8 cellular contexts compared by ENCODE assay signal in the genomic region with DNA sequence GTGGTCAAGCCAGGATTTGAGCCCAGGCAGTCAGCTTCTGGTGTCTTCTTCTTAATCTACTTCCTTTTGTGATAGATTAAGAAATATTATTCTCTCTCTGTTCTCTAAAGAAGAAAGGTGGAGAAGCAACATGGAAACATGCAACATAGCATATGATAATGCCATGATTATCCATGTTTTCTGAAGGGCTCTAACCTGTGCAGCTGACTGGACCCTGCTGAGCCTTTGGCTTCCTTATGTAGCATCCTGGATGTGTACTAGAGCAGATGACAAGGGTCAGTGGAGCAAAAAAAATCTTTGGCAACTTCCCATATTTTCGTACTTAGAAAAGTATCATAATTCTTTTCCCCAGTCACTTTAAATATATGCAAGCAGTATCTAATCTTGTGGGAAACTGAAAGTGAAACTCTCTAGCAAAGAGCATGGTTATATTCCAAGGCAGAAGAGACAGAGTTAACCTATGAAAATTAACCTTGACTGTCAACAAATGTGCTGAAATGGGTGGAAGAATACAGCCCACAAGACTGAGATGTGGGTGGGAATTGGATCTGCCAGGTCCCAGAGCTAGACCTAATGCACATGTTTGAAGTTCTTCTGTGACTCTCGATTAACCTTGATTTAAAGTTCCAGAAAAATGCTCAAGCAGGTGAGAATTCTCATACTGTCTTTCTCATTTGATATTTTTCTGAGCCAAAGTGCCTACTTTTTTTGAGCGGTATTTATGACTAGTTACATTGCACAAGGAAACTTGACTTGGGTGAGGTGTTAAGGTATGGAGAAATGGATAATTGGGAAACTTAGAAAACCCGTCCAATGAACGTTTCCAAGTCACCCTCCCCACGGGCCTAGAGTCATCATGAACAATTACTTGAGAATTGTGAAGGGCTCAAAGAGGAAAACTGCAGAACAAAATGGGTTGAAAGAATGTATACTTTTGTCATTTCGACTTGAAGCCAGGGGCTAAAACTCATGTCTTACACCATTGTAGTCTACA.
DNase-seq lines count a peak whose midpoint lies in the region; ATAC-seq, FAIRE-seq and TF ChIP-seq lines count a peak whose summit lies in the region.

No MANE protein-coding gene starts in this region.

- no peak for TF ChIP-seq CTCF in lower lobe of right lung (IDR thresholded peaks at IDR 0.05)

- peak overlapping the region; percentile 13 for H3K27ac ChIP-seq in lower lobe of right lung

- no peaks in the 10 kb centered on the region for H3K27me3 ChIP-seq in lower lobe of right lung (ENCODE audit: low read depth)

- ATAC-seq in HG02759 (IDR thresholded peaks at IDR 0.05; ENCODE audit: unreplicated experiment) (peak; percentile 76), SK-N-SH treated with all-trans-retinoic acid at 6 μM for 48 hours (peak; percentile 74), lower lobe of right lung (peak; percentile 34 to 64), GM21526 (IDR thresholded peaks at IDR 0.05; ENCODE audit: low FRiP score, unreplicated experiment) (no peak)

- H3K36me3 ChIP-seq in lower lobe of right lung = no peaks in the 10 kb centered on the region

- FAIRE-seq in GM18507 (lab: Jason Lieb, UNC) = peak; percentile 76

- H3K9me3 ChIP-seq in lower lobe of right lung = no peaks in the 10 kb centered on the region

- DNase-seq in GM18507 (ENCODE audit: extremely low spot score, insufficient read length, low read depth) = no peak
- DNase-seq in lower lobe of right lung = no peak
- DNase-seq in NCI-H2227 treated with DMSO at 0.1 percent for 48 hours (lab: John Stamatoyannopoulos, UW) = no peak
- DNase-seq in NCI-H526 (lab: John Stamatoyannopoulos, UW) = no peak
- no peak for DNase-seq in SKM-1 treated with dmso at 0.1 percent for 144 hours (lab: John Stamatoyannopoulos, UW; ENCODE audit: unreplicated experiment)

- intact Hi-C loops in lower lobe of right lung (cut with DNase I) = no loop called here

- H3K4me1 ChIP-seq in lower lobe of right lung = peaks cover 18% of the 10 kb centered on the region

- H3K4me3 ChIP-seq in lower lobe of right lung = peak overlapping the region; percentile 10

TF ChIP-seq in SK-N-SH treated with all-trans-retinoic acid at 6 μM for 48 hours, 23 proteins besides CTCF, POLR2A, EP300 and RAD21:
- TF ChIP-seq GLIS3 (CRISPR knock-in tag; IDR thresholded peaks at IDR 0.05) (no peak), TCF4 (CRISPR knock-in tag; IDR thresholded peaks at IDR 0.05; ENCODE audit: borderline replicate concordance) (no peak), PPARA (CRISPR knock-in tag; IDR thresholded peaks at IDR 0.05; ENCODE audit: borderline replicate concordance) (no peak), ZC3H10 (CRISPR knock-in tag; IDR thresholded peaks at IDR 0.05) (no peak), ZNF8 (CRISPR knock-in tag; IDR thresholded peaks at IDR 0.05) (no peak), ARNTL (CRISPR knock-in tag; IDR thresholded peaks at IDR 0.05; ENCODE audit: borderline replicate concordance, low read depth) (no peak), TOX (CRISPR knock-in tag; IDR thresholded peaks at IDR 0.05; ENCODE audit: borderline replicate concordance) (no peak), ZFP30 (CRISPR knock-in tag; IDR thresholded peaks at IDR 0.05) (no peak), BACH2 (CRISPR knock-in tag; IDR thresholded peaks at IDR 0.05; ENCODE audit: borderline replicate concordance) (no peak), ZNF70 (CRISPR knock-in tag; IDR thresholded peaks at IDR 0.05) (no peak), SNAI2 (CRISPR knock-in tag; IDR thresholded peaks at IDR 0.05) (no peak), ZFP3 (CRISPR knock-in tag; IDR thresholded peaks at IDR 0.05) (no peak)
- TF ChIP-seq, protein P1, sequence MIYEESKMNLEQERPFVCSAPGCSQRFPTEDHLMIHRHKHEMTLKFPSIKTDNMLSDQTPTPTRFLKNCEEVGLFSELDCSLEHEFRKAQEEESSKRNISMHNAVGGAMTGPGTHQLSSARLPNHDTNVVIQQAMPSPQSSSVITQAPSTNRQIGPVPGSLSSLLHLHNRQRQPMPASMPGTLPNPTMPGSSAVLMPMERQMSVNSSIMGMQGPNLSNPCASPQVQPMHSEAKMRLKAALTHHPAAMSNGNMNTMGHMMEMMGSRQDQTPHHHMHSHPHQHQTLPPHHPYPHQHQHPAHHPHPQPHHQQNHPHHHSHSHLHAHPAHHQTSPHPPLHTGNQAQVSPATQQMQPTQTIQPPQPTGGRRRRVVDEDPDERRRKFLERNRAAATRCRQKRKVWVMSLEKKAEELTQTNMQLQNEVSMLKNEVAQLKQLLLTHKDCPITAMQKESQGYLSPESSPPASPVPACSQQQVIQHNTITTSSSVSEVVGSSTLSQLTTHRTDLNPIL (CRISPR knock-in tag; IDR thresholded peaks at IDR 0.05; ENCODE audit: low read depth) = no peak
- TF ChIP-seq, protein P2, sequence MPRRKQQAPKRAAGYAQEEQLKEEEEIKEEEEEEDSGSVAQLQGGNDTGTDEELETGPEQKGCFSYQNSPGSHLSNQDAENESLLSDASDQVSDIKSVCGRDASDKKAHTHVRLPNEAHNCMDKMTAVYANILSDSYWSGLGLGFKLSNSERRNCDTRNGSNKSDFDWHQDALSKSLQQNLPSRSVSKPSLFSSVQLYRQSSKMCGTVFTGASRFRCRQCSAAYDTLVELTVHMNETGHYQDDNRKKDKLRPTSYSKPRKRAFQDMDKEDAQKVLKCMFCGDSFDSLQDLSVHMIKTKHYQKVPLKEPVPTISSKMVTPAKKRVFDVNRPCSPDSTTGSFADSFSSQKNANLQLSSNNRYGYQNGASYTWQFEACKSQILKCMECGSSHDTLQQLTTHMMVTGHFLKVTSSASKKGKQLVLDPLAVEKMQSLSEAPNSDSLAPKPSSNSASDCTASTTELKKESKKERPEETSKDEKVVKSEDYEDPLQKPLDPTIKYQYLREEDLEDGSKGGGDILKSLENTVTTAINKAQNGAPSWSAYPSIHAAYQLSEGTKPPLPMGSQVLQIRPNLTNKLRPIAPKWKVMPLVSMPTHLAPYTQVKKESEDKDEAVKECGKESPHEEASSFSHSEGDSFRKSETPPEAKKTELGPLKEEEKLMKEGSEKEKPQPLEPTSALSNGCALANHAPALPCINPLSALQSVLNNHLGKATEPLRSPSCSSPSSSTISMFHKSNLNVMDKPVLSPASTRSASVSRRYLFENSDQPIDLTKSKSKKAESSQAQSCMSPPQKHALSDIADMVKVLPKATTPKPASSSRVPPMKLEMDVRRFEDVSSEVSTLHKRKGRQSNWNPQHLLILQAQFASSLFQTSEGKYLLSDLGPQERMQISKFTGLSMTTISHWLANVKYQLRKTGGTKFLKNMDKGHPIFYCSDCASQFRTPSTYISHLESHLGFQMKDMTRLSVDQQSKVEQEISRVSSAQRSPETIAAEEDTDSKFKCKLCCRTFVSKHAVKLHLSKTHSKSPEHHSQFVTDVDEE (CRISPR knock-in tag; IDR thresholded peaks at IDR 0.05) = no peak
- TF ChIP-seq, protein P3, sequence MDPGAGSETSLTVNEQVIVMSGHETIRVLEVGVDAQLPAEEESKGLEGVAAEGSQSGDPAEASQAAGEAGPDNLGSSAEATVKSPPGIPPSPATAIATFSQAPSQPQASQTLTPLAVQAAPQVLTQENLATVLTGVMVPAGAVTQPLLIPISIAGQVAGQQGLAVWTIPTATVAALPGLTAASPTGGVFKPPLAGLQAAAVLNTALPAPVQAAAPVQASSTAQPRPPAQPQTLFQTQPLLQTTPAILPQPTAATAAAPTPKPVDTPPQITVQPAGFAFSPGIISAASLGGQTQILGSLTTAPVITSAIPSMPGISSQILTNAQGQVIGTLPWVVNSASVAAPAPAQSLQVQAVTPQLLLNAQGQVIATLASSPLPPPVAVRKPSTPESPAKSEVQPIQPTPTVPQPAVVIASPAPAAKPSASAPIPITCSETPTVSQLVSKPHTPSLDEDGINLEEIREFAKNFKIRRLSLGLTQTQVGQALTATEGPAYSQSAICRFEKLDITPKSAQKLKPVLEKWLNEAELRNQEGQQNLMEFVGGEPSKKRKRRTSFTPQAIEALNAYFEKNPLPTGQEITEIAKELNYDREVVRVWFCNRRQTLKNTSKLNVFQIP (CRISPR knock-in tag; IDR thresholded peaks at IDR 0.05; ENCODE audit: borderline replicate concordance, low read depth) = no peak
